In genomic region chr3:149219380-149220121, GRCh38 we compare ENCODE assay signal across 2 cellular contexts. TPM values are rescaled to one million over a fixed set of nuclear protein-coding genes. Genes with fewer than 3 reads are reported as not detected.
"Had no signal": no experiment of that assay in that cellular context is flagged by ENCODE, and none has a peak within 500 bp of the region (broad histone marks: within the 10 kb centered on the region; RNA-seq: fewer than 3 reads in every experiment).

No MANE protein-coding gene starts in this region.

RNA-seq across cellular contexts. Expression of gene CP, which starts 2.1 kb away (rescaled TPM):
- total RNA-seq: GM23248, HT-29 had no signal
- polyA plus RNA-seq: GM23248 had no signal
